ENCODE assay signal across 8 cellular contexts in genomic region chr1:202315576-202316168, GRCh38. TPM values are rescaled to one million over a fixed set of nuclear protein-coding genes. Genes with fewer than 3 reads are reported as not detected.
DNase-seq lines count a peak whose midpoint lies in the region; ATAC-seq, FAIRE-seq and TF ChIP-seq lines count a peak whose summit lies in the region.

No MANE protein-coding gene starts in this region.

- FAIRE-seq in GM19239 (lab: Jason Lieb, UNC) = peak; percentile 56

- intact Hi-C loops in A673 (cut with micrococcal nuclease; ENCODE audit: unreplicated experiment) (loop anchor here (2.0 kb wide), 3 partner anchors 41 to 131 kb away; partner anchors contain the start of gene LGR6), left ventricle myocardium inferior (cut with micrococcal nuclease) (loop anchor here (10.0 kb wide), 1 partner anchor 131 kb away; no protein-coding TSS in a partner anchor)

- H3K36me3 ChIP-seq in A673 (ENCODE audit: insufficient read depth, low read length, poor library complexity, severe bottlenecking) (no peaks in the 10 kb centered on the region), adipocyte (ENCODE audit: control insufficient read depth, insufficient read depth, low read length, severe bottlenecking) (no peaks in the 10 kb centered on the region), left ventricle myocardium inferior (no peaks in the 10 kb centered on the region)

- no TSS peak for BruUV-seq in A673 (replicated peaks; lab: Mats Ljungman, UMichigan)

- no peak for ATAC-seq in GM19463 (IDR thresholded peaks at IDR 0.05; ENCODE audit: unreplicated experiment)

- H3K27ac ChIP-seq in A673 (ENCODE audit: low read depth, low read length, poor library complexity, severe bottlenecking) (no peak overlapping the region), left ventricle myocardium inferior (replicated peaks) (no peak overlapping the region)

- H3K9ac ChIP-seq in adipocyte (ENCODE audit: low read length) = no peak overlapping the region

- H3K4me3 ChIP-seq in A673 (ENCODE audit: low read depth, low read length, poor library complexity, severe bottlenecking) = no peak overlapping the region
- H3K4me3 ChIP-seq in adipocyte (ENCODE audit: low read length) = no peak overlapping the region
- no peak overlapping the region for H3K4me3 ChIP-seq in left ventricle myocardium inferior

- H3K4me1 ChIP-seq in A673 (ENCODE audit: insufficient read depth, low read length, poor library complexity, severe bottlenecking) (peaks cover 12% of the 10 kb centered on the region), adipocyte (ENCODE audit: control insufficient read depth, insufficient read depth, low read length) (no peaks in the 10 kb centered on the region), left ventricle myocardium inferior (peaks cover 6% of the 10 kb centered on the region)

- DNase-seq in A673 (ENCODE audit: low spot score) (peak; percentile 74), GM19239 (ENCODE audit: insufficient read length, low spot score) (peak; percentile 74), NCI-H146 (lab: John Stamatoyannopoulos, UW) (peak; percentile 81), T-helper 1 cell (peak; percentile 41 to 64 (median 57)), adipocyte (ENCODE audit: low read depth) (peak; percentile 89), left ventricle myocardium inferior (peak; percentile 67), renal cortical epithelial cell (ENCODE audit: low read depth) (peak; percentile 61)

- POLR2A ChIA-PET in A673 (lab: Charles Lee; ENCODE audit: low non-redundant PET) = interaction anchor here (0.6 kb wide), 1 partner anchor 131 kb away, joined by 5 read pairs; no protein-coding TSS in a partner anchor

- peak; percentile 98 for TF ChIP-seq CTCF in A673 (conservative IDR thresholded peaks at IDR 0.05; ENCODE audit: low read depth, low read length)
- peak; percentile 89 for TF ChIP-seq CTCF in left ventricle myocardium inferior (IDR thresholded peaks at IDR 0.05; ENCODE audit: borderline replicate concordance)

- H3K27me3 ChIP-seq in A673 (replicated peaks; ENCODE audit: insufficient read depth, low read depth, low read length, poor library complexity) (no peaks in the 10 kb centered on the region), adipocyte (replicated peaks; ENCODE audit: control insufficient read depth, insufficient read depth, low read length) (peaks cover 85% of the 10 kb centered on the region), left ventricle myocardium inferior (ENCODE audit: low read depth) (peaks cover 18% of the 10 kb centered on the region)

- CTCF ChIA-PET in A673 (lab: Charles Lee) = interaction anchor here (2.1 kb wide), 1 partner anchor 127 kb away, joined by 13 read pairs; no protein-coding TSS in a partner anchor

- H3K9me3 ChIP-seq in A673 (ENCODE audit: low read depth, low read length, poor library complexity, severe bottlenecking) (no peaks in the 10 kb centered on the region), adipocyte (ENCODE audit: control insufficient read depth, low read length) (no peaks in the 10 kb centered on the region), left ventricle myocardium inferior (replicated peaks) (no peaks in the 10 kb centered on the region)

RNA-seq across cellular contexts. Expression of gene UBE2T, which starts 26.1 kb away (rescaled TPM):
- 62.5 and 63.4 TPM in 2 replicates for total RNA-seq in A673 (2021)
- 11.8 TPM for total RNA-seq in left ventricle myocardium inferior
- 7.9 and 39.6 TPM in 2 replicates for total RNA-seq in renal cortical epithelial cell

RNA-seq across cellular contexts. Expression of gene PPP1R12B, which starts 32.8 kb away (rescaled TPM):
- total RNA-seq in A673 (2021) = 17.0 and 18.6 TPM in 2 replicates
- 706 TPM for total RNA-seq in left ventricle myocardium inferior
- 9.0 and 20.1 TPM in 2 replicates for total RNA-seq in renal cortical epithelial cell

Comparison
In these comparisons a context has a peak if more than half of its experiments do, and no peak if none do; other contexts are left out.
1. RNA of gene PPP1R12B, which starts 32.8 kb away (total RNA-seq): 706 TPM in left ventricle myocardium inferior (single experiment); 9.0 to 20.1 TPM in renal cortical epithelial cell and 17.0 to 18.6 TPM in A673; every median in the first group is over 10 times any median in the second.
2. Peak in every context shown above with its lines, with median percentiles within 50 percentile points of each other: DNase-seq.